ENCODE assay signal across 19 cellular contexts in genomic region chr17:58215685-58216084, GRCh38. TPM values are rescaled to one million over a fixed set of nuclear protein-coding genes. Genes with fewer than 3 reads are reported as not detected.
DNase-seq lines count a peak whose midpoint lies in the region; ATAC-seq, FAIRE-seq and TF ChIP-seq lines count a peak whose summit lies in the region.
"Had no signal": no experiment of that assay in that cellular context is flagged by ENCODE, and none has a peak within 500 bp of the region (broad histone marks: within the 10 kb centered on the region; RNA-seq: fewer than 3 reads in every experiment).

No MANE protein-coding gene starts in this region.

- H3F3A ChIP-seq in Loucy (ENCODE audit: low read depth), result no peaks in the 10 kb centered on the region

- no peak for FAIRE-seq in keratinocyte (lab: Jason Lieb, UNC)
- FAIRE-seq: GM18507 had no signal

- H3K4me2 ChIP-seq in Loucy (ENCODE audit: low read depth, low read length, poor library complexity, severe bottlenecking) (no peak overlapping the region), keratinocyte (ENCODE audit: control insufficient read depth, extremely low read depth, insufficient read depth, low read depth, low read length) (no peak overlapping the region)

- H3K79me2 ChIP-seq in Loucy (ENCODE audit: insufficient read depth, low read length) (no peaks in the 10 kb centered on the region), keratinocyte (ENCODE audit: control insufficient read depth, insufficient read depth, low read length) (no peaks in the 10 kb centered on the region)

- H3K36me3 ChIP-seq in Loucy (ENCODE audit: insufficient read depth, low read length) (peaks cover 5% of the 10 kb centered on the region; the same call in 1 of the 2 replicates), keratinocyte (ENCODE audit: control insufficient read depth in 2 of 2, extremely low read depth in 1 of 2, insufficient read depth in 2 of 2, low read length in 2 of 2) (peaks cover 10 to 12% of the 10 kb centered on the region in 2 experiments)

- H3K9ac ChIP-seq in Loucy (ENCODE audit: low read depth, low read length, poor library complexity, severe bottlenecking) (no peak overlapping the region), keratinocyte (ENCODE audit: control insufficient read depth, extremely low read depth, insufficient read depth, low read length) (no peak overlapping the region)

- TF ChIP-seq CTCF in Loucy (conservative IDR thresholded peaks at IDR 0.05; ENCODE audit: low read length) (peak; percentile 33; the same call in 1 of the 2 replicates), keratinocyte (optimal IDR thresholded peaks at IDR 0.05 in 1 of 3, IDR thresholded peaks at IDR 0.05 in 1 of 3, conservative IDR thresholded peaks at IDR 0.05 in 1 of 3; ENCODE audit: extremely low read depth in 1 of 3, insufficient read depth in 2 of 3, low read length in 3 of 3) (peak in 2 of 3 experiments; percentile 15 to 27)

- no peaks in the 10 kb centered on the region for H3K9me2 ChIP-seq in Loucy (replicated peaks; ENCODE audit: low read depth, low read length)

- no peaks in the 10 kb centered on the region for H3K27me3 ChIP-seq in Loucy (ENCODE audit: insufficient read depth, low read length, poor library complexity, severe bottlenecking)
- no peaks in the 10 kb centered on the region for H3K27me3 ChIP-seq in keratinocyte (ENCODE audit: control insufficient read depth, extremely low read depth, insufficient read depth, low read length)

- H3K9me1 ChIP-seq in keratinocyte (ENCODE audit: control insufficient read depth, extremely low read depth, insufficient read depth, low read length), result no peaks in the 10 kb centered on the region

- no peak for ATAC-seq in HG02938 (IDR thresholded peaks at IDR 0.05; ENCODE audit: unreplicated experiment)
- ATAC-seq: HepG2, left lobe of liver had no signal

- no peak overlapping the region for H3K27ac ChIP-seq in keratinocyte (ENCODE audit: control insufficient read depth, insufficient read depth, low read length)

- H2AFZ ChIP-seq in Loucy (ENCODE audit: low read length) (no peak overlapping the region), keratinocyte (ENCODE audit: control insufficient read depth, low read length) (no peak overlapping the region)

- H3K4me3 ChIP-seq in Loucy (ENCODE audit: low read length, poor library complexity, severe bottlenecking), result no peak overlapping the region
- no peak overlapping the region for H3K4me3 ChIP-seq in keratinocyte (ENCODE audit: control insufficient read depth in 2 of 3, extremely low read depth in 1 of 3, insufficient read depth in 2 of 3, low read depth in 1 of 3, low read length in 3 of 3)

- no peaks in the 10 kb centered on the region for H4K20me1 ChIP-seq in Loucy (ENCODE audit: insufficient read depth, low read length, poor library complexity, severe bottlenecking)
- no peaks in the 10 kb centered on the region for H4K20me1 ChIP-seq in keratinocyte (ENCODE audit: control insufficient read depth, extremely low read depth, insufficient read depth, low read length)

- dilution Hi-C loops in keratinocyte (cut with MboI; ENCODE audit: extremely low pct_ligation_motif_present, low sequenced_read_pairs), result no loop called here

- H3K4me1 ChIP-seq in Loucy (ENCODE audit: insufficient read depth, low read length, poor library complexity, severe bottlenecking), result peaks cover 13% of the 10 kb centered on the region
- peaks cover 10% of the 10 kb centered on the region for H3K4me1 ChIP-seq in keratinocyte (ENCODE audit: control insufficient read depth, extremely low read depth, insufficient read depth, low read length)

- H3K9me3 ChIP-seq in Loucy (ENCODE audit: insufficient read depth, low read depth, low read length), result no peaks in the 10 kb centered on the region
- no peaks in the 10 kb centered on the region for H3K9me3 ChIP-seq in keratinocyte (ENCODE audit: control insufficient read depth, low read depth, low read length)

- DNase-seq in SIG-M5 treated with dmso at 0.1 percent for 504 hours (lab: John Stamatoyannopoulos, UW; ENCODE audit: unreplicated experiment) (peak; percentile 29), SIG-M5 (lab: John Stamatoyannopoulos, UW) (no peak), SW 1271 (lab: John Stamatoyannopoulos, UW) (peak; percentile 13 to 20), keratinocyte (ENCODE audit: low read depth, low spot score) (no peak), iPS-NIHi11 (ENCODE audit: low spot score) (no peak)
- DNase-seq in stimulated activated CD8-positive, alpha-beta memory T cell treated with anti-CD3 and anti-CD28 coated beads, Interleukin-4, amount 100 ng/mL, for 48 hours, result no peak
- DNase-seq: activated CD4-positive, CD25-positive, alpha-beta regulatory T cell; activated CD8-positive, alpha-beta memory T cell treated with anti-CD3 and anti-CD28 coated beads for 24 hours; activated effector memory CD4-positive, alpha-beta T cell treated with Interleukin-2 at 50 U/mL for 16 hours; anterior cingulate cortex; NCI-H1436 treated with DMSO at 0.1 percent for 48 hours; NCI-H446 treated with DMSO at 0.1 percent for 48 hours; stimulated activated CD4-positive, alpha-beta T cell treated with anti-CD3 and anti-CD28 coated beads, Interleukin-4, amount 100 ng/mL, for 1 hour had no signal

RNA-seq across cellular contexts. Expression of gene MKS1, which starts 3.4 kb away (rescaled TPM):
- polyA plus RNA-seq in keratinocyte, result 11.2 to 12.2 TPM (median 12.0 TPM) in 3 replicates
- polyA plus RNA-seq in keratinocyte (2011; ENCODE audit: low read depth), result 6.6 TPM
- 8.4 and 8.9 TPM in 2 replicates for polyA plus RNA-seq in keratinocyte (2011; cell fraction: cytosol; rRNA removed)
- 23.4 and 26.9 TPM in 2 replicates for polyA plus RNA-seq in keratinocyte (2011; cell fraction: nucleus; rRNA removed)
- 10.3 and 10.7 TPM in 2 replicates for polyA plus RNA-seq in keratinocyte (2012; ENCODE audit: low replicate concordance)
- polyA minus RNA-seq in keratinocyte, result 10.6 to 26.7 TPM (median 14.0 TPM) in 3 replicates
- 14.6 TPM for polyA minus RNA-seq in keratinocyte (2011; cell fraction: cytosol; rRNA and poly(A)+ RNA removed)
- 9.6 and 10.2 TPM in 2 replicates for polyA minus RNA-seq in keratinocyte (2011; cell fraction: nucleus; rRNA and poly(A)+ RNA removed)

RNA-seq across cellular contexts. Expression of gene LPO, which starts 22.7 kb away (rescaled TPM):
- not detected in 3 replicates for polyA plus RNA-seq in keratinocyte
- polyA plus RNA-seq in keratinocyte (2011; ENCODE audit: low read depth), result not detected
- not detected in 2 replicates for polyA plus RNA-seq in keratinocyte (2011; cell fraction: cytosol; rRNA removed)
- not detected in 2 replicates for polyA plus RNA-seq in keratinocyte (2011; cell fraction: nucleus; rRNA removed)
- not detected in 2 replicates for polyA plus RNA-seq in keratinocyte (2012; ENCODE audit: low replicate concordance)
- not detected in 3 replicates for polyA minus RNA-seq in keratinocyte
- polyA minus RNA-seq in keratinocyte (2011; cell fraction: cytosol; rRNA and poly(A)+ RNA removed), result not detected
- not detected in 2 replicates for polyA minus RNA-seq in keratinocyte (2011; cell fraction: nucleus; rRNA and poly(A)+ RNA removed)
- polyA plus RNA-seq: AG04450, HepG2 had no signal

RNA-seq across cellular contexts. Expression of gene EPX, which starts 23.2 kb away (rescaled TPM):
- polyA plus RNA-seq in keratinocyte, result not detected in 3 replicates
- not detected for polyA plus RNA-seq in keratinocyte (2011; ENCODE audit: low read depth)
- not detected in 2 replicates for polyA plus RNA-seq in keratinocyte (2011; cell fraction: cytosol; rRNA removed)
- not detected in 2 replicates for polyA plus RNA-seq in keratinocyte (2011; cell fraction: nucleus; rRNA removed)
- 0.07 TPM in 1 of 2 replicates, not detected in the other for polyA plus RNA-seq in keratinocyte (2012; ENCODE audit: low replicate concordance)
- not detected in 3 replicates for polyA minus RNA-seq in keratinocyte
- polyA minus RNA-seq in keratinocyte (2011; cell fraction: cytosol; rRNA and poly(A)+ RNA removed), result not detected
- not detected in 2 replicates for polyA minus RNA-seq in keratinocyte (2011; cell fraction: nucleus; rRNA and poly(A)+ RNA removed)
- polyA plus RNA-seq: AG04450, HepG2 had no signal

RNA-seq across cellular contexts. Expression of gene OR4D2, which starts 48.9 kb away (rescaled TPM):
- polyA plus RNA-seq in keratinocyte, result not detected in 3 replicates
- not detected for polyA plus RNA-seq in keratinocyte (2011; ENCODE audit: low read depth)
- not detected in 2 replicates for polyA plus RNA-seq in keratinocyte (2011; cell fraction: cytosol; rRNA removed)
- not detected in 2 replicates for polyA plus RNA-seq in keratinocyte (2011; cell fraction: nucleus; rRNA removed)
- polyA plus RNA-seq in keratinocyte (2012; ENCODE audit: low replicate concordance), result not detected in 2 replicates
- not detected in 3 replicates for polyA minus RNA-seq in keratinocyte
- polyA minus RNA-seq in keratinocyte (2011; cell fraction: cytosol; rRNA and poly(A)+ RNA removed), result not detected
- polyA minus RNA-seq in keratinocyte (2011; cell fraction: nucleus; rRNA and poly(A)+ RNA removed), result not detected in 2 replicates
- polyA plus RNA-seq: AG04450, HepG2 had no signal

Comparison
In these comparisons a context has a peak if more than half of its experiments do, and no peak if none do; other contexts are left out.
1. DNase-seq: peak in SIG-M5 treated with dmso at 0.1 percent for 504 hours (single experiment) and SW 1271 (2 of 2); none in SIG-M5 (single experiment), keratinocyte (single experiment), iPS-NIHi11 (single experiment) and stimulated activated CD8-positive, alpha-beta memory T cell treated with anti-CD3 and anti-CD28 coated beads, Interleukin-4, amount 100 ng/mL, for 48 hours (single experiment).